1 cellular context compared by ENCODE assay signal in genomic region chr6:111503660-111504059, GRCh38.
TF ChIP-seq lines count a peak whose summit lies in the region.

No MANE protein-coding gene starts in this region.

TF ChIP-seq in HEK293, 187 proteins besides CTCF, POLR2A, EP300 and RAD21 (continued from another document):
- TF ChIP-seq, protein P1, sequence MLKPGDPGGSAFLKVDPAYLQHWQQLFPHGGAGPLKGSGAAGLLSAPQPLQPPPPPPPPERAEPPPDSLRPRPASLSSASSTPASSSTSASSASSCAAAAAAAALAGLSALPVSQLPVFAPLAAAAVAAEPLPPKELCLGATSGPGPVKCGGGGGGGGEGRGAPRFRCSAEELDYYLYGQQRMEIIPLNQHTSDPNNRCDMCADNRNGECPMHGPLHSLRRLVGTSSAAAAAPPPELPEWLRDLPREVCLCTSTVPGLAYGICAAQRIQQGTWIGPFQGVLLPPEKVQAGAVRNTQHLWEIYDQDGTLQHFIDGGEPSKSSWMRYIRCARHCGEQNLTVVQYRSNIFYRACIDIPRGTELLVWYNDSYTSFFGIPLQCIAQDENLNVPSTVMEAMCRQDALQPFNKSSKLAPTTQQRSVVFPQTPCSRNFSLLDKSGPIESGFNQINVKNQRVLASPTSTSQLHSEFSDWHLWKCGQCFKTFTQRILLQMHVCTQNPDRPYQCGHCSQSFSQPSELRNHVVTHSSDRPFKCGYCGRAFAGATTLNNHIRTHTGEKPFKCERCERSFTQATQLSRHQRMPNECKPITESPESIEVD (tag by site-specific recombination; IDR thresholded peaks at IDR 0.05), result peak; percentile 88
- TF ChIP-seq REPIN1 (tag by site-specific recombination; IDR thresholded peaks at IDR 0.05; ENCODE audit: low read depth) (no peak), ZNF366 (tag by site-specific recombination; conservative IDR thresholded peaks at IDR 0.05) (peak; percentile 50), ZIC2 (tag by site-specific recombination; IDR thresholded peaks at IDR 0.05) (no peak), ZNF426 (tag by site-specific recombination; IDR thresholded peaks at IDR 0.05) (no peak), MEIS1 (CRISPR knock-in tag; IDR thresholded peaks at IDR 0.05; ENCODE audit: borderline replicate concordance) (peak; percentile 26; the same call in 1 of the 2 replicates), ZNF37A (tag by site-specific recombination; IDR thresholded peaks at IDR 0.05) (no peak), ZNF701 (tag by site-specific recombination; IDR thresholded peaks at IDR 0.05) (no peak), ZBTB44 (tag by site-specific recombination; IDR thresholded peaks at IDR 0.05) (peak; percentile 82)
